ENCODE assay signal across 10 cellular contexts in the genomic region with DNA sequence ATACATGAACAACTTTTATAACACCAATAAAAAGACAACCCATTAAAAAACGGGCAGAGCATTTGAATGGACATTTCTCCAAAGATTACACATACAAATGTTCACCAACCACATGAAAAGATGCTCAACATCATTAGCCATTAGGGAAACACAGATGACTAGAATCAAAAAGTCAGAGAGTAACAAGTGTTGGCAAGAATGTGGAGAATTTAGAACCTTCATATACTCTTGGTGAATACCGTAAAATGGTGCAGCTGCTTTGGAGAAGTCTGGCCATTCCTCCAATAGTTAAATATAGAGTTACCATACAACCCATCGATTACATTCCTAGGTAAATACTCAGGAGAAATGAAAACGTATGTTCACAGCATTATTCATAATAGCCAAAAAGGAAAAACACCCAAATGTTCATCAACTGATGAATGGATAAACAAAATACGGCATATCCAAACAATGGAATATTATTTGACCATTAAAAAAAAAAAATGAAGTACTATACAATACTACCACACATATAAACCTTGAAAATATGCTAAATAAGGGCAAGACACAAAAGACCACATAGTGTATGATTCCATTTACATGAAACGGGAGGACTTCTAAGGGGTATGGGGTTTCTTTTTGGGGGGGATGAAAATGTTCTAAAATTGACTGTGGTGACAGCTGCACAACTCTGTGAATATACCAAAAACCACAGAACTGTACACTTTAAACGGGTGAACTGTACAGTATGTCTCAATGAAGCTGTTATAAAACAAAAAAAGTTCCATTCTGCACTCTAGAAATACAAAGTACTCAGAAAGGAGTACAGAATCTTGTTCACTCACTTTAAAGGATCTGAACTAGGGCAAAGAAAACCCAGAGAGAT. TPM values are rescaled to one million over a fixed set of nuclear protein-coding genes. Genes with fewer than 3 reads are reported as not detected.
A peak's percentile ranks its signal among the peaks of the same experiment; 100 is the strongest.
DNase-seq lines count a peak whose midpoint lies in the region; ATAC-seq, FAIRE-seq and TF ChIP-seq lines count a peak whose summit lies in the region.
"Had no signal": no experiment of that assay in that cellular context is flagged by ENCODE, and none has a peak within 500 bp of the region (broad histone marks: within the 10 kb centered on the region; RNA-seq: fewer than 3 reads in every experiment).

No MANE protein-coding gene starts in this region.

- no peak for FAIRE-seq in GM12891 (lab: Jason Lieb, UNC)

- intact Hi-C loops in PC-9 (cut with micrococcal nuclease; ENCODE audit: unreplicated experiment) (no loop called here), mucosa of descending colon (cut with DNase I, micrococcal nuclease) (loop anchor here in 1 of 2 donors (10.0 kb wide), 1 partner anchor 63 kb away; no protein-coding TSS in a partner anchor)

- H3K4me1 ChIP-seq in BLaER1 (peaks cover 71% of the 10 kb centered on the region), PC-9 (replicated peaks; ENCODE audit: insufficient read depth) (peaks cover 54% of the 10 kb centered on the region), mucosa of descending colon (ENCODE audit: low read depth) (peaks cover 33% of the 10 kb centered on the region)

- H3K4me2 ChIP-seq in BLaER1 (peak overlapping the region; percentile 94), PC-9 (peak overlapping the region; percentile 91)

- no peaks in the 10 kb centered on the region for H3K9me2 ChIP-seq in PC-9 (ENCODE audit: insufficient read depth)

- peaks cover 29% of the 10 kb centered on the region for H3K4me1 Mint-ChIP-seq in progenitor cell of endocrine pancreas (ENCODE audit: low read depth)

- no peak for TF ChIP-seq CTCF in PC-9 (conservative IDR thresholded peaks at IDR 0.05)
- TF ChIP-seq CTCF in fibroblast of pulmonary artery (IDR thresholded peaks at IDR 0.05; ENCODE audit: low read length, missing control alignments) = no peak
- TF ChIP-seq CTCF in progenitor cell of endocrine pancreas (IDR thresholded peaks at IDR 0.05; ENCODE audit: unreplicated experiment) = no peak
- TF ChIP-seq CTCF in mucosa of descending colon (IDR thresholded peaks at IDR 0.05) = no peak

- BruUV-seq in PC-9 (replicated peaks; lab: Mats Ljungman, UMichigan) = no TSS peak

- peak overlapping the region; percentile 21 for H3K4me3 Mint-ChIP-seq in progenitor cell of endocrine pancreas (ENCODE audit: low read depth)

- no peaks in the 10 kb centered on the region for H3K36me3 ChIP-seq in BLaER1
- H3K36me3 ChIP-seq in PC-9 (ENCODE audit: low read depth) = no peaks in the 10 kb centered on the region
- H3K36me3 ChIP-seq in mucosa of descending colon (ENCODE audit: low read depth) = no peaks in the 10 kb centered on the region

- no peaks in the 10 kb centered on the region for H3K9me3 Mint-ChIP-seq in progenitor cell of endocrine pancreas (ENCODE audit: low read depth)

- no peak overlapping the region for H3K4me3 ChIP-seq in BLaER1
- H3K4me3 ChIP-seq in PC-9 = peak overlapping the region; percentile 10; the same call in 1 of the 2 replicates
- H3K4me3 ChIP-seq in fibroblast of pulmonary artery (replicated peaks; ENCODE audit: low read depth, low read length) = peak overlapping the region; percentile 88
- no peak overlapping the region for H3K4me3 ChIP-seq in mucosa of descending colon

- CTCF ChIA-PET in PC-9 (lab: Charles Lee) = no interaction called here

- H3K79me2 ChIP-seq in PC-9 (ENCODE audit: low read depth) = peaks cover 70% of the 10 kb centered on the region

- no peak overlapping the region for H3K27ac ChIP-seq in BLaER1
- H3K27ac ChIP-seq in PC-9 = peak overlapping the region; percentile 84; the same call in 1 of the 2 replicates

- peaks cover 44% of the 10 kb centered on the region for H3F3A ChIP-seq in PC-9 (ENCODE audit: insufficient read depth, low read depth)

- H3K27me3 ChIP-seq in BLaER1 (no peaks in the 10 kb centered on the region), PC-9 (ENCODE audit: insufficient read depth, low read depth) (no peaks in the 10 kb centered on the region)

- no peaks in the 10 kb centered on the region for H3K36me3 Mint-ChIP-seq in progenitor cell of endocrine pancreas (ENCODE audit: insufficient read depth)

- ATAC-seq in mucosa of descending colon (no peak), HG03280 (IDR thresholded peaks at IDR 0.05; ENCODE audit: unreplicated experiment) (no peak), HG02885 (IDR thresholded peaks at IDR 0.05; ENCODE audit: poor library complexity, unreplicated experiment) (no peak)

- TF ChIP-seq POLR2A in GM12891 (IDR thresholded peaks at IDR 0.05; ENCODE audit: low read depth, low read length) = no peak

- POLR2A ChIA-PET in PC-9 (lab: Charles Lee; ENCODE audit: unreplicated experiment) = no interaction called here

- no peak overlapping the region for H3K9ac ChIP-seq in BLaER1

- H2AFZ ChIP-seq in PC-9 = no peak overlapping the region

- H3K9me3 ChIP-seq in BLaER1 (no peaks in the 10 kb centered on the region), PC-9 (ENCODE audit: insufficient read depth, low read depth) (no peaks in the 10 kb centered on the region), mucosa of descending colon (no peaks in the 10 kb centered on the region)

- peaks cover 70% of the 10 kb centered on the region for H4K20me1 ChIP-seq in BLaER1
- H4K20me1 ChIP-seq in PC-9 (ENCODE audit: insufficient read depth) = no peaks in the 10 kb centered on the region

- H3K27ac Mint-ChIP-seq in progenitor cell of endocrine pancreas = no peak overlapping the region

- DNase-seq in PC-9 (no peak), fibroblast of pulmonary artery (ENCODE audit: low read depth) (no peak), progenitor cell of endocrine pancreas (ENCODE audit: low spot score, unreplicated experiment) (no peak), mucosa of descending colon (no peak), GM12891 (ENCODE audit: insufficient read length, low spot score) (no peak)
- DNase-seq: activated CD4-positive, alpha-beta T cell treated with anti-CD3 and anti-CD28 coated beads, Interleukin-2, amount 50 U/mL, for 48 hours; NCI-H748 treated with DMSO at 0.1 percent for 48 hours had no signal

- no peaks in the 10 kb centered on the region for H3K27me3 Mint-ChIP-seq in progenitor cell of endocrine pancreas

TF ChIP-seq in GM12891, 5 proteins besides CTCF, POLR2A, EP300 and RAD21:
- TF ChIP-seq TAF1 (IDR thresholded peaks at IDR 0.05; ENCODE audit: low read depth, low read length) (no peak), POU2F2 (IDR thresholded peaks at IDR 0.05; ENCODE audit: low read depth, low read length) (no peak), POLR2AphosphoS5 (IDR thresholded peaks at IDR 0.05; ENCODE audit: low read depth, low read length) (no peak), SPI1 (IDR thresholded peaks at IDR 0.05; ENCODE audit: low read depth, low read length) (no peak), PAX5 (IDR thresholded peaks at IDR 0.05; ENCODE audit: insufficient read depth, low read length, severe bottlenecking) (no peak)

RNA-seq across cellular contexts. Expression of gene CORO1C, which starts 3.2 kb away (rescaled TPM):
- total RNA-seq in PC-9 (2021) = 122 and 139 TPM in 2 replicates
- 68.3 and 85.5 TPM in 2 replicates for total RNA-seq in progenitor cell of endocrine pancreas
- total RNA-seq in mucosa of descending colon = 100 to 1,000 TPM in 2 of 3 donors, 10 to 100 TPM in 1; 80.5 to 328 (median 123) TPM
- 61.9 TPM for polyA plus RNA-seq in GM12891 (2012; ENCODE audit: low read depth, missing spikeins)

Comparison
In these comparisons a context has a peak if more than half of its experiments do, and no peak if none do; other contexts are left out.
1. H3K4me3 ChIP-seq: peak in PC-9 (single experiment) and fibroblast of pulmonary artery (single experiment); none in BLaER1 (single experiment) and mucosa of descending colon (single experiment).